ENCODE assay signal across 1 cellular context in the genomic region with DNA sequence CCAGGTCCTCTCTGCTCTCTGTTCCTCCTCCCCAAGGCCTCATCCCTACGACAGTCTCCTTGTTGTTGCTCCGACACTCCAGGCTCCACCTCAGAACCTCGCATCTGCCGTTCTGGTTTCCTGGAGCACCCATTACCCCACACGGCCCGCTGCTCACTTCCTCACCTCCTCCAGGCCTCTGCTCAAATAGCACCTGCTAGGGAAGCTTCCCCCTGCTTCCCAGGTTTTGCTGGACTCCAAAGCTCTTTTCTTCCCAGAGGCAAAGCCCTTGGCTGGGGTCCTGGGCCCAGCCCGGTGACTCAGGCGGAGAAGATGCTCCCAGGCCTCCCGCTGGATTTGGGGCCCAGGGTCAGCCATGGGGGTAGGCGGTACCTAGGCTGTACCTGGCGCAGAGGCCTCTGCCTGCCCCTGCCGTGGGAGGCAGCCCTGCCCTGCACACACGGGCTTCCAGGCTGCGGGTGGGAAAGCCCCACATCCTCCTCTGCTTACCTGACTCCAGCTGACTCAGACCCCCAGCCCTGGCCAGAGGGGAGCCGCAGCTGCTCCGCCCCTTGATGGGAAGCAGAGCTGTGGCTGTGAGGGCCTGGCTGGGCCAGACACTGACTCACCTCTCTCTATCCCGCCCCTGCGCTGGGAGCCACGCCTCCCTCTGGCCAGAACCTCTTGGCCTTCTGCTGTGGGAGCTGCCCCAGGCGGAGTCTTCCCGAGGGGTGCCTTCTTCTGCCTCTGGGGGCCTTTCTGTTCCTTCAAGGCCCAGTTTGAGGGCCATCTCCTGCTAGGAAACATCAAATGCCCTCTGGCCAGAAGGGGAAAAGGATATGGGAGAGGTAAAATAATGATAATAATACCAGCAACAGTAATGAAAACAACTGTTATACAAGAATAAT.
TF ChIP-seq lines count a peak whose summit lies in the region.

No MANE protein-coding gene starts in this region.

TF ChIP-seq in HEK293, 187 proteins besides CTCF, POLR2A, EP300 and RAD21 (continued from another document):
- no peak for TF ChIP-seq ZNF426 (tag by site-specific recombination; IDR thresholded peaks at IDR 0.05)
